Comparison of ENCODE assay signal across 18 cellular contexts in genomic region chr16:58513874-58514273, GRCh38. TPM values are rescaled to one million over a fixed set of nuclear protein-coding genes. Genes with fewer than 3 reads are reported as not detected.
DNase-seq lines count a peak whose midpoint lies in the region; ATAC-seq and TF ChIP-seq lines count a peak whose summit lies in the region.
"Had no signal": no experiment of that assay in that cellular context is flagged by ENCODE, and none has a peak within 500 bp of the region (broad histone marks: within the 10 kb centered on the region; RNA-seq: fewer than 3 reads in every experiment).

No MANE protein-coding gene starts in this region.

- no peak overlapping the region for H3K27ac Mint-ChIP-seq in glutamatergic neuron (ENCODE audit: unreplicated experiment)
- H3K27ac Mint-ChIP-seq in activated T-helper 2 cell treated with anti-CD3 and anti-CD28 coated beads, Interferon-gamma antibody, Interleukin-2, Interleukin-4, amounts not matched to agents 10 μg/mL and 5 μg/mL and 100 μg/mL, durations not matched to agents 14 hours and 24 hours and 36 hours, result no peak overlapping the region
- H3K27ac Mint-ChIP-seq: B cell had no signal

- TF ChIP-seq CTCF in C4-2B (conservative IDR thresholded peaks at IDR 0.05) (no peak), glutamatergic neuron (IDR thresholded peaks at IDR 0.05; ENCODE audit: partially characterized antibody, unreplicated experiment) (no peak)

- H3K27me3 Mint-ChIP-seq in glutamatergic neuron (ENCODE audit: unreplicated experiment), result peaks cover 18% of the 10 kb centered on the region
- no peaks in the 10 kb centered on the region for H3K27me3 Mint-ChIP-seq in activated T-helper 2 cell treated with anti-CD3 and anti-CD28 coated beads, Interferon-gamma antibody, Interleukin-2, Interleukin-4, amounts not matched to agents 10 μg/mL and 5 μg/mL and 100 μg/mL, durations not matched to agents 14 hours and 24 hours and 36 hours (ENCODE audit: low read depth)
- H3K27me3 Mint-ChIP-seq: B cell had no signal

- no peaks in the 10 kb centered on the region for H3K36me3 Mint-ChIP-seq in glutamatergic neuron (ENCODE audit: unreplicated experiment)
- H3K36me3 Mint-ChIP-seq in activated T-helper 2 cell treated with anti-CD3 and anti-CD28 coated beads, Interferon-gamma antibody, Interleukin-2, Interleukin-4, amounts not matched to agents 10 μg/mL and 5 μg/mL and 100 μg/mL, durations not matched to agents 14 hours and 24 hours and 36 hours (ENCODE audit: low read depth), result peaks cover 18% of the 10 kb centered on the region

- DNase-seq in EL, result peak; percentile 35
- DNase-seq in RKO (ENCODE audit: low spot score), result peak; percentile 41
- DNase-seq in glutamatergic neuron, result no peak
- DNase-seq in activated T-helper 2 cell treated with anti-CD3 and anti-CD28 coated beads, Interferon-gamma antibody, Interleukin-2, Interleukin-4, amounts not matched to agents 10 μg/mL and 5 μg/mL and 100 μg/mL, durations not matched to agents 14 hours and 24 hours and 36 hours (ENCODE audit: low spot score), result no peak
- DNase-seq in NCI-H524 treated with DMSO at 0.1 percent for 48 hours (lab: John Stamatoyannopoulos, UW), result no peak
- DNase-seq: activated CD4-positive, CD25-positive, alpha-beta regulatory T cell treated with anti-CD3 and anti-CD28 coated beads, Interleukin-2, amount 50 U/mL, for 72 hours; esophagus squamous epithelium; mesenchymal stem cell; NCI-H2029 treated with DMSO at 0.1 percent for 48 hours; NCI-H510A; tibial artery had no signal

- H3K4me1 Mint-ChIP-seq in glutamatergic neuron (ENCODE audit: low read depth, unreplicated experiment), result peaks cover 8% of the 10 kb centered on the region
- H3K4me1 Mint-ChIP-seq in activated T-helper 2 cell treated with anti-CD3 and anti-CD28 coated beads, Interferon-gamma antibody, Interleukin-2, Interleukin-4, amounts not matched to agents 10 μg/mL and 5 μg/mL and 100 μg/mL, durations not matched to agents 14 hours and 24 hours and 36 hours (ENCODE audit: low read depth), result peaks cover 25% of the 10 kb centered on the region

- peak overlapping the region; percentile 1 for H3K4me3 Mint-ChIP-seq in glutamatergic neuron (ENCODE audit: unreplicated experiment)
- no peak overlapping the region for H3K4me3 Mint-ChIP-seq in activated T-helper 2 cell treated with anti-CD3 and anti-CD28 coated beads, Interferon-gamma antibody, Interleukin-2, Interleukin-4, amounts not matched to agents 10 μg/mL and 5 μg/mL and 100 μg/mL, durations not matched to agents 14 hours and 24 hours and 36 hours (ENCODE audit: low read depth)

- intact Hi-C loops in activated T-helper 2 cell treated with anti-CD3 and anti-CD28 coated beads, Interferon-gamma antibody, Interleukin-2, Interleukin-4, amounts not matched to agents 10 μg/mL and 5 μg/mL and 100 μg/mL, durations not matched to agents 14 hours and 24 hours and 36 hours (cut with micrococcal nuclease), result no loop called here

- peaks cover 20% of the 10 kb centered on the region for H3K9me3 Mint-ChIP-seq in glutamatergic neuron (ENCODE audit: unreplicated experiment)
- no peaks in the 10 kb centered on the region for H3K9me3 Mint-ChIP-seq in activated T-helper 2 cell treated with anti-CD3 and anti-CD28 coated beads, Interferon-gamma antibody, Interleukin-2, Interleukin-4, amounts not matched to agents 10 μg/mL and 5 μg/mL and 100 μg/mL, durations not matched to agents 14 hours and 24 hours and 36 hours
- H3K9me3 Mint-ChIP-seq: activated naive CD4-positive, alpha-beta T cell treated with anti-CD3 and anti-CD28 coated beads, Interleukin-2, amount 50 U/mL, for 72 hours; stimulated activated effector memory CD8-positive, alpha-beta T cell treated with anti-CD3 and anti-CD28 coated beads, Interleukin-12 subunit alpha, Interleukin-12 subunit beta, amount 100 ng/mL, for 72 hours had no signal

- peak overlapping the region; percentile 92; the same call in 1 of the 2 replicates for H3K27ac ChIP-seq in C4-2B
- H3K27ac ChIP-seq: SJSA1 had no signal

- ATAC-seq in GM21825 (IDR thresholded peaks at IDR 0.05; ENCODE audit: unreplicated experiment) (no peak), GM21529 (IDR thresholded peaks at IDR 0.05; ENCODE audit: unreplicated experiment) (no peak)
- ATAC-seq: activated naive CD4-positive, alpha-beta T cell treated with anti-CD3 and anti-CD28 coated beads, Interleukin-2, amount 50 U/mL, for 72 hours; stimulated activated effector memory CD8-positive, alpha-beta T cell treated with anti-CD3 and anti-CD28 coated beads, Interleukin-12 subunit alpha, Interleukin-12 subunit beta, amount 100 ng/mL, for 72 hours had no signal

RNA-seq across cellular contexts. Expression of gene SETD6, which starts 1.4 kb away (rescaled TPM):
- 25.9 TPM for total RNA-seq in glutamatergic neuron (ENCODE audit: unreplicated experiment)
- 24.4 and 24.7 TPM in 2 replicates for total RNA-seq in activated T-helper 2 cell treated with anti-CD3 and anti-CD28 coated beads, Interferon-gamma antibody, Interleukin-2, Interleukin-4, amounts not matched to agents 10 μg/mL and 5 μg/mL and 100 μg/mL, durations not matched to agents 14 hours and 24 hours and 36 hours

RNA-seq across cellular contexts. Expression of gene NDRG4, which starts 13.9 kb away (rescaled TPM):
- total RNA-seq in glutamatergic neuron (ENCODE audit: unreplicated experiment), result 677 TPM
- total RNA-seq in activated T-helper 2 cell treated with anti-CD3 and anti-CD28 coated beads, Interferon-gamma antibody, Interleukin-2, Interleukin-4, amounts not matched to agents 10 μg/mL and 5 μg/mL and 100 μg/mL, durations not matched to agents 14 hours and 24 hours and 36 hours, result 3.1 and 3.6 TPM in 2 replicates

Comparison
In these comparisons a context has a peak if more than half of its experiments do, and no peak if none do; other contexts are left out.
1. DNase-seq: peak in EL (single experiment) and RKO (single experiment); none in glutamatergic neuron (single experiment), activated T-helper 2 cell treated with anti-CD3 and anti-CD28 coated beads, Interferon-gamma antibody, Interleukin-2, Interleukin-4, amounts not matched to agents 10 μg/mL and 5 μg/mL and 100 μg/mL, durations not matched to agents 14 hours and 24 hours and 36 hours (single experiment) and NCI-H524 treated with DMSO at 0.1 percent for 48 hours (single experiment).
2. RNA of gene NDRG4, which starts 13.9 kb away (total RNA-seq): 677 TPM in glutamatergic neuron (single experiment); 3.1 to 3.6 TPM in activated T-helper 2 cell treated with anti-CD3 and anti-CD28 coated beads, Interferon-gamma antibody, Interleukin-2, Interleukin-4, amounts not matched to agents 10 μg/mL and 5 μg/mL and 100 μg/mL, durations not matched to agents 14 hours and 24 hours and 36 hours; every median in the first group is over 100 times any median in the second.